Comparison of ENCODE assay signal across 1 cellular context in the genomic region with DNA sequence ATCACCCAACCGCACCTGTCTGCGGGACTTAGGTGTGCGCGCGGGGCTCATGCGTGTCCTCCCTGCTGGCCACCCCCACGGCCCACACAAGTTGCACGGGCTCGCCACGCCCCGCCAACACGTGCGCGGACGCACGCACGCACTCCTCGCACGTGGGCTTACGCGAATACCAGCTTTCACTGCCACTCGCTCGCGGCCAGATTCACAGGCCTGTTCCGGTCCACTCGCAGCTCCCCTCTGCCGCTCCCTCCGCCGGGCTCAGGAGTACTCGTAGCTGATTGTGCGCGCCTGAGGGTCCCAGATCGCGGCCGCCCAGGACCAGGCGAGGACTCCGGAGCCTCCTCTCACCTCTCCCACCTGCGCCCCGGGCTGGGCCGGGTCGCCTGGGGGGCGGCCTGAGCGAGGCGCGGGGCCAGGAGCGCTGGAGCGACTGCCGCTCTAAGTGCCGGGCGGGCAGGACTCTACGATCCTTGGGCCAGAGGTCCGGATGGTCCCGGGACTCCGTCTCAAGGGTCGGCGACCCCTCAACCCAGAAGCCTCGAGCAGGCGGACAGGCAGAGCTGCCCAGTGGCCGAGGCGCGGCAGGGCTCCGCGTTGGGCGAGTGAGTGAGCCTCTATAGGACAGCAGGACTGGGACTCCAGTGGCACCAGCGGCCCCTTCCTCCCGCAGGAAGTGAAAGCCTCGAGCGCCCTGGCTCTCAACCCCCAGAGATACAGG.
TF ChIP-seq lines count a peak whose summit lies in the region.

No MANE protein-coding gene starts in this region.

TF ChIP-seq in GM12878, 131 proteins besides CTCF, POLR2A, EP300 and RAD21 (continues in another document):
- TF ChIP-seq, protein P1, sequence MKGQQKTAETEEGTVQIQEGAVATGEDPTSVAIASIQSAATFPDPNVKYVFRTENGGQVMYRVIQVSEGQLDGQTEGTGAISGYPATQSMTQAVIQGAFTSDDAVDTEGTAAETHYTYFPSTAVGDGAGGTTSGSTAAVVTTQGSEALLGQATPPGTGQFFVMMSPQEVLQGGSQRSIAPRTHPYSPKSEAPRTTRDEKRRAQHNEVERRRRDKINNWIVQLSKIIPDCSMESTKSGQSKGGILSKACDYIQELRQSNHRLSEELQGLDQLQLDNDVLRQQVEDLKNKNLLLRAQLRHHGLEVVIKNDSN (IDR thresholded peaks at IDR 0.05; ENCODE audit: borderline replicate concordance, extremely low read length, insufficient read depth, low read depth, low read length), result peak; percentile 78
- TF ChIP-seq, protein P2, sequence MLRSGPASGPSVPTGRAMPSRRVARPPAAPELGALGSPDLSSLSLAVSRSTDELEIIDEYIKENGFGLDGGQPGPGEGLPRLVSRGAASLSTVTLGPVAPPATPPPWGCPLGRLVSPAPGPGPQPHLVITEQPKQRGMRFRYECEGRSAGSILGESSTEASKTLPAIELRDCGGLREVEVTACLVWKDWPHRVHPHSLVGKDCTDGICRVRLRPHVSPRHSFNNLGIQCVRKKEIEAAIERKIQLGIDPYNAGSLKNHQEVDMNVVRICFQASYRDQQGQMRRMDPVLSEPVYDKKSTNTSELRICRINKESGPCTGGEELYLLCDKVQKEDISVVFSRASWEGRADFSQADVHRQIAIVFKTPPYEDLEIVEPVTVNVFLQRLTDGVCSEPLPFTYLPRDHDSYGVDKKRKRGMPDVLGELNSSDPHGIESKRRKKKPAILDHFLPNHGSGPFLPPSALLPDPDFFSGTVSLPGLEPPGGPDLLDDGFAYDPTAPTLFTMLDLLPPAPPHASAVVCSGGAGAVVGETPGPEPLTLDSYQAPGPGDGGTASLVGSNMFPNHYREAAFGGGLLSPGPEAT (IDR thresholded peaks at IDR 0.05; ENCODE audit: low read depth), result no peak
- TF ChIP-seq BACH1 (IDR thresholded peaks at IDR 0.05; ENCODE audit: borderline replicate concordance), result peak; percentile 39; the same call in 1 of the 2 replicates
- TF ChIP-seq NRF1 (conservative IDR thresholded peaks at IDR 0.05; ENCODE audit: low read depth, low read length), result no peak
- no peak for TF ChIP-seq JUNB (IDR thresholded peaks at IDR 0.05)
- TF ChIP-seq SMARCA5 (IDR thresholded peaks at IDR 0.05), result no peak
- no peak for TF ChIP-seq RB1 (IDR thresholded peaks at IDR 0.05; ENCODE audit: borderline replicate concordance)
- TF ChIP-seq, protein P3, sequence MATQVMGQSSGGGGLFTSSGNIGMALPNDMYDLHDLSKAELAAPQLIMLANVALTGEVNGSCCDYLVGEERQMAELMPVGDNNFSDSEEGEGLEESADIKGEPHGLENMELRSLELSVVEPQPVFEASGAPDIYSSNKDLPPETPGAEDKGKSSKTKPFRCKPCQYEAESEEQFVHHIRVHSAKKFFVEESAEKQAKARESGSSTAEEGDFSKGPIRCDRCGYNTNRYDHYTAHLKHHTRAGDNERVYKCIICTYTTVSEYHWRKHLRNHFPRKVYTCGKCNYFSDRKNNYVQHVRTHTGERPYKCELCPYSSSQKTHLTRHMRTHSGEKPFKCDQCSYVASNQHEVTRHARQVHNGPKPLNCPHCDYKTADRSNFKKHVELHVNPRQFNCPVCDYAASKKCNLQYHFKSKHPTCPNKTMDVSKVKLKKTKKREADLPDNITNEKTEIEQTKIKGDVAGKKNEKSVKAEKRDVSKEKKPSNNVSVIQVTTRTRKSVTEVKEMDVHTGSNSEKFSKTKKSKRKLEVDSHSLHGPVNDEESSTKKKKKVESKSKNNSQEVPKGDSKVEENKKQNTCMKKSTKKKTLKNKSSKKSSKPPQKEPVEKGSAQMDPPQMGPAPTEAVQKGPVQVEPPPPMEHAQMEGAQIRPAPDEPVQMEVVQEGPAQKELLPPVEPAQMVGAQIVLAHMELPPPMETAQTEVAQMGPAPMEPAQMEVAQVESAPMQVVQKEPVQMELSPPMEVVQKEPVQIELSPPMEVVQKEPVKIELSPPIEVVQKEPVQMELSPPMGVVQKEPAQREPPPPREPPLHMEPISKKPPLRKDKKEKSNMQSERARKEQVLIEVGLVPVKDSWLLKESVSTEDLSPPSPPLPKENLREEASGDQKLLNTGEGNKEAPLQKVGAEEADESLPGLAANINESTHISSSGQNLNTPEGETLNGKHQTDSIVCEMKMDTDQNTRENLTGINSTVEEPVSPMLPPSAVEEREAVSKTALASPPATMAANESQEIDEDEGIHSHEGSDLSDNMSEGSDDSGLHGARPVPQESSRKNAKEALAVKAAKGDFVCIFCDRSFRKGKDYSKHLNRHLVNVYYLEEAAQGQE (IDR thresholded peaks at IDR 0.05; ENCODE audit: low read depth, low read length), result no peak
- TF ChIP-seq, protein P4, sequence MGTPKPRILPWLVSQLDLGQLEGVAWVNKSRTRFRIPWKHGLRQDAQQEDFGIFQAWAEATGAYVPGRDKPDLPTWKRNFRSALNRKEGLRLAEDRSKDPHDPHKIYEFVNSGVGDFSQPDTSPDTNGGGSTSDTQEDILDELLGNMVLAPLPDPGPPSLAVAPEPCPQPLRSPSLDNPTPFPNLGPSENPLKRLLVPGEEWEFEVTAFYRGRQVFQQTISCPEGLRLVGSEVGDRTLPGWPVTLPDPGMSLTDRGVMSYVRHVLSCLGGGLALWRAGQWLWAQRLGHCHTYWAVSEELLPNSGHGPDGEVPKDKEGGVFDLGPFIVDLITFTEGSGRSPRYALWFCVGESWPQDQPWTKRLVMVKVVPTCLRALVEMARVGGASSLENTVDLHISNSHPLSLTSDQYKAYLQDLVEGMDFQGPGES (IDR thresholded peaks at IDR 0.05), result no peak
- TF ChIP-seq MYB (IDR thresholded peaks at IDR 0.05; ENCODE audit: borderline replicate concordance, low read depth, low read length), result no peak
- TF ChIP-seq, protein P5, sequence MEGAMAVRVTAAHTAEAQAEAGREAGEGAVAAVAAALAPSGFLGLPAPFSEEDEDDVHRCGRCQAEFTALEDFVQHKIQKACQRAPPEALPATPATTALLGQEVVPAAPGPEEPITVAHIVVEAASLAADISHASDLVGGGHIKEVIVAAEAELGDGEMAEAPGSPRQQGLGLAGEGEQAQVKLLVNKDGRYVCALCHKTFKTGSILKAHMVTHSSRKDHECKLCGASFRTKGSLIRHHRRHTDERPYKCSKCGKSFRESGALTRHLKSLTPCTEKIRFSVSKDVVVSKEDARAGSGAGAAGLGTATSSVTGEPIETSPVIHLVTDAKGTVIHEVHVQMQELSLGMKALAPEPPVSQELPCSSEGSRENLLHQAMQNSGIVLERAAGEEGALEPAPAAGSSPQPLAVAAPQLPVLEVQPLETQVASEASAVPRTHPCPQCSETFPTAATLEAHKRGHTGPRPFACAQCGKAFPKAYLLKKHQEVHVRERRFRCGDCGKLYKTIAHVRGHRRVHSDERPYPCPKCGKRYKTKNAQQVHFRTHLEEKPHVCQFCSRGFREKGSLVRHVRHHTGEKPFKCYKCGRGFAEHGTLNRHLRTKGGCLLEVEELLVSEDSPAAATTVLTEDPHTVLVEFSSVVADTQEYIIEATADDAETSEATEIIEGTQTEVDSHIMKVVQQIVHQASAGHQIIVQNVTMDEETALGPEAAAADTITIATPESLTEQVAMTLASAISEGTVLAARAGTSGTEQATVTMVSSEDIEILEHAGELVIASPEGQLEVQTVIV (IDR thresholded peaks at IDR 0.05; ENCODE audit: borderline replicate concordance, partially characterized antibody), result no peak
- peak; percentile 36; the same call in 1 of the 2 replicates for TF ChIP-seq CREB1 (IDR thresholded peaks at IDR 0.05; ENCODE audit: low read depth)
- no peak for TF ChIP-seq ZBED1 (IDR thresholded peaks at IDR 0.05; ENCODE audit: borderline replicate concordance)
- TF ChIP-seq, protein P6, sequence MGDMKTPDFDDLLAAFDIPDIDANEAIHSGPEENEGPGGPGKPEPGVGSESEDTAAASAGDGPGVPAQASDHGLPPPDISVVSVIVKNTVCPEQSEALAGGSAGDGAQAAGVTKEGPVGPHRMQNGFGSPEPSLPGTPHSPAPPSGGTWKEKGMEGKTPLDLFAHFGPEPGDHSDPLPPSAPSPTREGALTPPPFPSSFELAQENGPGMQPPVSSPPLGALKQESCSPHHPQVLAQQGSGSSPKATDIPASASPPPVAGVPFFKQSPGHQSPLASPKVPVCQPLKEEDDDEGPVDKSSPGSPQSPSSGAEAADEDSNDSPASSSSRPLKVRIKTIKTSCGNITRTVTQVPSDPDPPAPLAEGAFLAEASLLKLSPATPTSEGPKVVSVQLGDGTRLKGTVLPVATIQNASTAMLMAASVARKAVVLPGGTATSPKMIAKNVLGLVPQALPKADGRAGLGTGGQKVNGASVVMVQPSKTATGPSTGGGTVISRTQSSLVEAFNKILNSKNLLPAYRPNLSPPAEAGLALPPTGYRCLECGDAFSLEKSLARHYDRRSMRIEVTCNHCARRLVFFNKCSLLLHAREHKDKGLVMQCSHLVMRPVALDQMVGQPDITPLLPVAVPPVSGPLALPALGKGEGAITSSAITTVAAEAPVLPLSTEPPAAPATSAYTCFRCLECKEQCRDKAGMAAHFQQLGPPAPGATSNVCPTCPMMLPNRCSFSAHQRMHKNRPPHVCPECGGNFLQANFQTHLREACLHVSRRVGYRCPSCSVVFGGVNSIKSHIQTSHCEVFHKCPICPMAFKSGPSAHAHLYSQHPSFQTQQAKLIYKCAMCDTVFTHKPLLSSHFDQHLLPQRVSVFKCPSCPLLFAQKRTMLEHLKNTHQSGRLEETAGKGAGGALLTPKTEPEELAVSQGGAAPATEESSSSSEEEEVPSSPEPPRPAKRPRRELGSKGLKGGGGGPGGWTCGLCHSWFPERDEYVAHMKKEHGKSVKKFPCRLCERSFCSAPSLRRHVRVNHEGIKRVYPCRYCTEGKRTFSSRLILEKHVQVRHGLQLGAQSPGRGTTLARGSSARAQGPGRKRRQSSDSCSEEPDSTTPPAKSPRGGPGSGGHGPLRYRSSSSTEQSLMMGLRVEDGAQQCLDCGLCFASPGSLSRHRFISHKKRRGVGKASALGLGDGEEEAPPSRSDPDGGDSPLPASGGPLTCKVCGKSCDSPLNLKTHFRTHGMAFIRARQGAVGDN (IDR thresholded peaks at IDR 0.05), result peak; percentile 89
- no peak for TF ChIP-seq NBN (IDR thresholded peaks at IDR 0.05)
- TF ChIP-seq, protein P7, sequence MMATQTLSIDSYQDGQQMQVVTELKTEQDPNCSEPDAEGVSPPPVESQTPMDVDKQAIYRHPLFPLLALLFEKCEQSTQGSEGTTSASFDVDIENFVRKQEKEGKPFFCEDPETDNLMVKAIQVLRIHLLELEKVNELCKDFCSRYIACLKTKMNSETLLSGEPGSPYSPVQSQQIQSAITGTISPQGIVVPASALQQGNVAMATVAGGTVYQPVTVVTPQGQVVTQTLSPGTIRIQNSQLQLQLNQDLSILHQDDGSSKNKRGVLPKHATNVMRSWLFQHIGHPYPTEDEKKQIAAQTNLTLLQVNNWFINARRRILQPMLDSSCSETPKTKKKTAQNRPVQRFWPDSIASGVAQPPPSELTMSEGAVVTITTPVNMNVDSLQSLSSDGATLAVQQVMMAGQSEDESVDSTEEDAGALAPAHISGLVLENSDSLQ (IDR thresholded peaks at IDR 0.05), result no peak
- no peak for TF ChIP-seq EED (IDR thresholded peaks at IDR 0.05; ENCODE audit: low read depth)
- TF ChIP-seq SIN3A (IDR thresholded peaks at IDR 0.05; ENCODE audit: low read depth, low read length), result no peak
- TF ChIP-seq MEF2B (IDR thresholded peaks at IDR 0.05; ENCODE audit: partially characterized antibody, poor library complexity, severe bottlenecking), result peak; percentile 37
- TF ChIP-seq STAT1 (conservative IDR thresholded peaks at IDR 0.05), result no peak
- TF ChIP-seq CREM (IDR thresholded peaks at IDR 0.05; ENCODE audit: low read depth), result peak; percentile 26; the same call in 1 of the 2 replicates
- no peak for TF ChIP-seq SIX5 (IDR thresholded peaks at IDR 0.05; ENCODE audit: low read depth, low read length, severe bottlenecking)
- TF ChIP-seq SRF (IDR thresholded peaks at IDR 0.05; ENCODE audit: low read depth in 2 of 2, low read length in 2 of 2), result no peak
- TF ChIP-seq, protein P8, sequence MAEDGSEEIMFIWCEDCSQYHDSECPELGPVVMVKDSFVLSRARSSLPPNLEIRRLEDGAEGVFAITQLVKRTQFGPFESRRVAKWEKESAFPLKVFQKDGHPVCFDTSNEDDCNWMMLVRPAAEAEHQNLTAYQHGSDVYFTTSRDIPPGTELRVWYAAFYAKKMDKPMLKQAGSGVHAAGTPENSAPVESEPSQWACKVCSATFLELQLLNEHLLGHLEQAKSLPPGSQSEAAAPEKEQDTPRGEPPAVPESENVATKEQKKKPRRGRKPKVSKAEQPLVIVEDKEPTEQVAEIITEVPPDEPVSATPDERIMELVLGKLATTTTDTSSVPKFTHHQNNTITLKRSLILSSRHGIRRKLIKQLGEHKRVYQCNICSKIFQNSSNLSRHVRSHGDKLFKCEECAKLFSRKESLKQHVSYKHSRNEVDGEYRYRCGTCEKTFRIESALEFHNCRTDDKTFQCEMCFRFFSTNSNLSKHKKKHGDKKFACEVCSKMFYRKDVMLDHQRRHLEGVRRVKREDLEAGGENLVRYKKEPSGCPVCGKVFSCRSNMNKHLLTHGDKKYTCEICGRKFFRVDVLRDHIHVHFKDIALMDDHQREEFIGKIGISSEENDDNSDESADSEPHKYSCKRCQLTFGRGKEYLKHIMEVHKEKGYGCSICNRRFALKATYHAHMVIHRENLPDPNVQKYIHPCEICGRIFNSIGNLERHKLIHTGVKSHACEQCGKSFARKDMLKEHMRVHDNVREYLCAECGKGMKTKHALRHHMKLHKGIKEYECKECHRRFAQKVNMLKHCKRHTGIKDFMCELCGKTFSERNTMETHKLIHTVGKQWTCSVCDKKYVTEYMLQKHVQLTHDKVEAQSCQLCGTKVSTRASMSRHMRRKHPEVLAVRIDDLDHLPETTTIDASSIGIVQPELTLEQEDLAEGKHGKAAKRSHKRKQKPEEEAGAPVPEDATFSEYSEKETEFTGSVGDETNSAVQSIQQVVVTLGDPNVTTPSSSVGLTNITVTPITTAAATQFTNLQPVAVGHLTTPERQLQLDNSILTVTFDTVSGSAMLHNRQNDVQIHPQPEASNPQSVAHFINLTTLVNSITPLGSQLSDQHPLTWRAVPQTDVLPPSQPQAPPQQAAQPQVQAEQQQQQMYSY (CRISPR knock-in tag; IDR thresholded peaks at IDR 0.05), result no peak
- no peak for TF ChIP-seq FOXK2 (IDR thresholded peaks at IDR 0.05)
- TF ChIP-seq GATAD2B (conservative IDR thresholded peaks at IDR 0.05; ENCODE audit: low read depth), result 0 out of 2 replicates have a peak, but pooled peaks have one; percentile 31
- TF ChIP-seq, protein P9, sequence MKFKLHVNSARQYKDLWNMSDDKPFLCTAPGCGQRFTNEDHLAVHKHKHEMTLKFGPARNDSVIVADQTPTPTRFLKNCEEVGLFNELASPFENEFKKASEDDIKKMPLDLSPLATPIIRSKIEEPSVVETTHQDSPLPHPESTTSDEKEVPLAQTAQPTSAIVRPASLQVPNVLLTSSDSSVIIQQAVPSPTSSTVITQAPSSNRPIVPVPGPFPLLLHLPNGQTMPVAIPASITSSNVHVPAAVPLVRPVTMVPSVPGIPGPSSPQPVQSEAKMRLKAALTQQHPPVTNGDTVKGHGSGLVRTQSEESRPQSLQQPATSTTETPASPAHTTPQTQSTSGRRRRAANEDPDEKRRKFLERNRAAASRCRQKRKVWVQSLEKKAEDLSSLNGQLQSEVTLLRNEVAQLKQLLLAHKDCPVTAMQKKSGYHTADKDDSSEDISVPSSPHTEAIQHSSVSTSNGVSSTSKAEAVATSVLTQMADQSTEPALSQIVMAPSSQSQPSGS (IDR thresholded peaks at IDR 0.05; ENCODE audit: low read length), result no peak
- no peak for TF ChIP-seq HDAC2 (IDR thresholded peaks at IDR 0.05)
